16 cellular contexts compared by ENCODE assay signal in the genomic region with DNA sequence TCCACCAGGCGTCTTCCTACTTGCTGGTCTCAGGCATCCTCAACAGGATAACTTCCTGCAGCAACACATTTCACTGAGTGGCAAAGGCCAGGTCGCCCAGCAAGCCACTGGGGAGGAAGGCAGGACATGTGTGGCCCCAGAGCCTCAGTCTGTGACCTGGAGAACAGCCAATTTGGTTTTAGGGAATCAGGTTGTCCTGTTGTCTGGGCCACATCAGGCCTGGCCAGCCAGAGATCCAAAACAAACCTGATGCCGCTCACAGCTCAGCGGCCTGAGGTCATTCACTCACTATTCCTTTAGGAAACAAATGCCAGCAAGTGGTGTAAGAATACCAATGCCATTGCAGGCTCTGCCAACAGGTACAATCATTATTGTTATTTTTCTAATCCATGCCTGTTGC.
A peak's percentile ranks its signal among the peaks of the same experiment; 100 is the strongest.
DNase-seq lines count a peak whose midpoint lies in the region; ATAC-seq and TF ChIP-seq lines count a peak whose summit lies in the region.
"Had no signal": no experiment of that assay in that cellular context is flagged by ENCODE, and none has a peak within 500 bp of the region (broad histone marks: within the 10 kb centered on the region; RNA-seq: fewer than 3 reads in every experiment).

No MANE protein-coding gene starts in this region.

- no peaks in the 10 kb centered on the region; the same call in 1 of the 2 replicates for H4K20me1 ChIP-seq in IMR-90 (ENCODE audit: insufficient read depth, low read length)
- H4K20me1 ChIP-seq: BLaER1 treated with 17β-estradiol and CSF1 and Interleukin-3, amounts not matched to agents 10 nM and 100 nM had no signal

- no peak overlapping the region for H3K23ac ChIP-seq in IMR-90 (ENCODE audit: low read depth, low read length)

- H3K27me3 ChIP-seq in IMR-90 (ENCODE audit: control insufficient read depth, insufficient read depth, low read length) = peaks cover 3% of the 10 kb centered on the region; the same call in 1 of the 2 replicates
- H3K27me3 ChIP-seq in subcutaneous abdominal adipose tissue (ENCODE audit: control insufficient read depth in 5 of 5, insufficient read depth in 4 of 5, low read length in 5 of 5) = no peaks in the 10 kb centered on the region
- H3K27me3 ChIP-seq: BLaER1 treated with 17β-estradiol and CSF1 and Interleukin-3, amounts not matched to agents 10 nM and 100 nM; SJCRH30 had no signal

- no peak for ATAC-seq in IMR-90 (ENCODE audit: low read depth)
- ATAC-seq: Panc1 had no signal

- WGBS in IMR-90 (ENCODE audit: extremely low coverage in 2 of 2, insufficient read length in 1 of 2), 2 experiments = no CpG with 5 or more reads among the region's 4 CpGs

- in situ Hi-C loops in IMR-90 (cut with MboI; ENCODE audit: low sequenced_read_pairs) = no loop called here

- H3K9me3 ChIP-seq in IMR-90 (ENCODE audit: control insufficient read depth, insufficient read depth, low read length) = no peaks in the 10 kb centered on the region
- H3K9me3 ChIP-seq in subcutaneous abdominal adipose tissue (ENCODE audit: control insufficient read depth in 5 of 5, low read length in 5 of 5) = peaks cover 0 to 6% (median 0%) of the 10 kb centered on the region in 5 donors
- H3K9me3 ChIP-seq: SJCRH30 had no signal

- no peak overlapping the region for H3K4me2 ChIP-seq in IMR-90 (ENCODE audit: low read depth, low read length)

- BruUV-seq in IMR-90 (replicated peaks; lab: Mats Ljungman, UMichigan) = no TSS peak

- no peak overlapping the region for H3K14ac ChIP-seq in IMR-90 (replicated peaks; ENCODE audit: low read depth, low read length)

- H3K36me3 ChIP-seq in IMR-90 (ENCODE audit: control insufficient read depth, insufficient read depth, low read length) (no peaks in the 10 kb centered on the region), subcutaneous abdominal adipose tissue (ENCODE audit: control insufficient read depth in 5 of 5, insufficient read depth in 5 of 5, low read length in 5 of 5) (no peaks in the 10 kb centered on the region)
- H3K36me3 ChIP-seq: BLaER1 treated with 17β-estradiol and CSF1 and Interleukin-3, amounts not matched to agents 10 nM and 100 nM; HAP-1; SJCRH30 had no signal

- DNase-seq in IMR-90 (no peak), mesothelial cell of epicardium (ENCODE audit: low spot score in 2 of 2, unreplicated experiment in 2 of 2) (no peak), GOT3 (lab: John Stamatoyannopoulos, UW) (no peak), T1000 (lab: John Stamatoyannopoulos, UW) (no peak), SW480 (ENCODE audit: low spot score) (no peak)
- no peak for DNase-seq in central memory CD4-positive, alpha-beta T cell
- DNase-seq: DMS79, NCI-H1436, NCI-H1930, SJCRH30 had no signal

- no peak overlapping the region for H4K91ac ChIP-seq in IMR-90 (ENCODE audit: insufficient read depth, low read depth, low read length)

- no peak overlapping the region for H2BK120ac ChIP-seq in IMR-90 (ENCODE audit: low read depth, low read length)

- H3K27me3 Mint-ChIP-seq in dendritic cell treated with granulocyte-macrophage colony-stimulating factor and Interleukin-4, amounts not matched to agents 40 ng/mL and 50 ng/mL, for 4 days = no peaks in the 10 kb centered on the region
- H3K27me3 Mint-ChIP-seq in mesothelial cell of epicardium (ENCODE audit: low read depth) = no peaks in the 10 kb centered on the region

- no peak overlapping the region for H3K18ac ChIP-seq in IMR-90 (ENCODE audit: low read depth, low read length)

- intact Hi-C loops in IMR-90 (cut with micrococcal nuclease) = loop anchor here (5.0 kb wide), 2 partner anchors 107 to 398 kb away; no protein-coding TSS in a partner anchor
- intact Hi-C loops in dendritic cell treated with granulocyte-macrophage colony-stimulating factor and Interleukin-4, amounts not matched to agents 40 ng/mL and 50 ng/mL, for 4 days (cut with micrococcal nuclease) = no loop called here

- 0 out of 2 replicates have a peak overlapping the region, but pooled peaks have one; percentile 21 for H3K4ac ChIP-seq in IMR-90 (ENCODE audit: low read depth, low read length)

- TF ChIP-seq CTCF in IMR-90 (conservative IDR thresholded peaks at IDR 0.05; ENCODE audit: low read depth, low read length) (no peak), mesothelial cell of epicardium (IDR thresholded peaks at IDR 0.05; ENCODE audit: unreplicated experiment) (no peak)

- H2BK15ac ChIP-seq in IMR-90 (ENCODE audit: low read depth, low read length) = no peak overlapping the region

- H4K8ac ChIP-seq in IMR-90 (ENCODE audit: low read depth in 2 of 2, low read length in 2 of 2) = no peak overlapping the region

- no peak overlapping the region for H2BK20ac ChIP-seq in IMR-90 (ENCODE audit: low read depth, low read length)

- H2AK9ac ChIP-seq in IMR-90 (replicated peaks; ENCODE audit: low read depth, low read length, poor library complexity) = no peak overlapping the region

- no peaks in the 10 kb centered on the region for H3K9me3 Mint-ChIP-seq in dendritic cell treated with granulocyte-macrophage colony-stimulating factor and Interleukin-4, amounts not matched to agents 40 ng/mL and 50 ng/mL, for 4 days
- no peaks in the 10 kb centered on the region for H3K9me3 Mint-ChIP-seq in mesothelial cell of epicardium

- dilution Hi-C loops in IMR-90 (cut with HindIII; ENCODE audit: low sequenced_read_pairs, unreplicated experiment) = no loop called here

- no peaks in the 10 kb centered on the region for H3K79me1 ChIP-seq in IMR-90 (ENCODE audit: low read depth in 1 of 2, low read length in 2 of 2)

- TF ChIP-seq POLR2A in IMR-90 (IDR thresholded peaks at IDR 0.05; ENCODE audit: low read depth, low read length) = no peak

- H3K36me3 Mint-ChIP-seq in dendritic cell treated with granulocyte-macrophage colony-stimulating factor and Interleukin-4, amounts not matched to agents 40 ng/mL and 50 ng/mL, for 4 days (ENCODE audit: low read depth) = no peaks in the 10 kb centered on the region
- H3K36me3 Mint-ChIP-seq in mesothelial cell of epicardium = peaks cover 3% of the 10 kb centered on the region

- no peak overlapping the region for H2AK5ac ChIP-seq in IMR-90 (ENCODE audit: low read depth, low read length)

- TF ChIP-seq RAD21 in IMR-90 (IDR thresholded peaks at IDR 0.05; ENCODE audit: low read length) = no peak

- no peak overlapping the region for H2BK5ac ChIP-seq in IMR-90 (ENCODE audit: low read depth, low read length, poor library complexity, severe bottlenecking)

- peaks cover 6% of the 10 kb centered on the region; the same call in 1 of the 2 replicates for H3K9me1 ChIP-seq in IMR-90 (ENCODE audit: insufficient read depth, low read length)

- CTCF ChIA-PET in IMR-90 (lab: Yijun Ruan, JAX) = no interaction called here

- H3K27ac Mint-ChIP-seq in dendritic cell treated with granulocyte-macrophage colony-stimulating factor and Interleukin-4, amounts not matched to agents 40 ng/mL and 50 ng/mL, for 4 days = peak overlapping the region; percentile 5
- H3K27ac Mint-ChIP-seq in mesothelial cell of epicardium = peak overlapping the region; percentile 52

- H3K9ac ChIP-seq in IMR-90 (ENCODE audit: low read depth, low read length) (no peak overlapping the region), subcutaneous abdominal adipose tissue (ENCODE audit: low read length in 5 of 5) (no peak overlapping the region)
- H3K9ac ChIP-seq: BLaER1 treated with 17β-estradiol and CSF1 and Interleukin-3, amounts not matched to agents 10 nM and 100 nM had no signal

- no peak overlapping the region for H3K27ac ChIP-seq in IMR-90 (ENCODE audit: insufficient read depth, low read length)
- peak overlapping the region; percentile 27 for H3K27ac ChIP-seq in subcutaneous abdominal adipose tissue (ENCODE audit: low read depth, low read length)
- H3K27ac ChIP-seq: BLaER1 treated with 17β-estradiol and CSF1 and Interleukin-3, amounts not matched to agents 10 nM and 100 nM; HL-60; SJCRH30 had no signal

- H3K4me1 Mint-ChIP-seq in dendritic cell treated with granulocyte-macrophage colony-stimulating factor and Interleukin-4, amounts not matched to agents 40 ng/mL and 50 ng/mL, for 4 days (ENCODE audit: low read depth) = peaks cover 21% of the 10 kb centered on the region
- peaks cover 65% of the 10 kb centered on the region for H3K4me1 Mint-ChIP-seq in mesothelial cell of epicardium

- H3K4me3 Mint-ChIP-seq in dendritic cell treated with granulocyte-macrophage colony-stimulating factor and Interleukin-4, amounts not matched to agents 40 ng/mL and 50 ng/mL, for 4 days = no peak overlapping the region
- no peak overlapping the region for H3K4me3 Mint-ChIP-seq in mesothelial cell of epicardium

- POLR2A ChIA-PET in IMR-90 (lab: Charles Lee; ENCODE audit: unreplicated experiment) = no interaction called here

- H3K4me1 ChIP-seq in IMR-90 (ENCODE audit: control insufficient read depth, insufficient read depth, low read length) (peaks cover 14% of the 10 kb centered on the region), subcutaneous abdominal adipose tissue (ENCODE audit: control insufficient read depth in 5 of 5, insufficient read depth in 5 of 5, low read length in 5 of 5) (peaks cover 3 to 32% (median 23%) of the 10 kb centered on the region in 5 donors)

- H2AFZ ChIP-seq in IMR-90 (replicated peaks; ENCODE audit: low read length, poor library complexity) = no peak overlapping the region

- H3K56ac ChIP-seq in IMR-90 (ENCODE audit: extremely low read depth, insufficient read depth, low read length) = no peak overlapping the region

- H4K5ac ChIP-seq in IMR-90 (ENCODE audit: low read depth, low read length) = no peak overlapping the region

- H3K4me3 ChIP-seq in IMR-90 (ENCODE audit: insufficient read depth, low read depth, low read length) (no peak overlapping the region), subcutaneous abdominal adipose tissue (ENCODE audit: low read depth in 1 of 5, low read length in 5 of 5) (no peak overlapping the region)
- H3K4me3 ChIP-seq: BLaER1 treated with 17β-estradiol and CSF1 and Interleukin-3, amounts not matched to agents 10 nM and 100 nM; HAP-1; SJCRH30 had no signal

TF ChIP-seq in IMR-90, 13 proteins besides CTCF, POLR2A, EP300 and RAD21:
- TF ChIP-seq MXI1 (IDR thresholded peaks at IDR 0.05; ENCODE audit: borderline replicate concordance, low read depth, low read length) (no peak), NFE2L2 (IDR thresholded peaks at IDR 0.05; ENCODE audit: low read depth, low read length) (no peak), CHD1 (IDR thresholded peaks at IDR 0.05; ENCODE audit: low read depth, low read length) (no peak), RFX5 (IDR thresholded peaks at IDR 0.05; ENCODE audit: low read depth, low read length) (no peak)
- TF ChIP-seq, protein P1, sequence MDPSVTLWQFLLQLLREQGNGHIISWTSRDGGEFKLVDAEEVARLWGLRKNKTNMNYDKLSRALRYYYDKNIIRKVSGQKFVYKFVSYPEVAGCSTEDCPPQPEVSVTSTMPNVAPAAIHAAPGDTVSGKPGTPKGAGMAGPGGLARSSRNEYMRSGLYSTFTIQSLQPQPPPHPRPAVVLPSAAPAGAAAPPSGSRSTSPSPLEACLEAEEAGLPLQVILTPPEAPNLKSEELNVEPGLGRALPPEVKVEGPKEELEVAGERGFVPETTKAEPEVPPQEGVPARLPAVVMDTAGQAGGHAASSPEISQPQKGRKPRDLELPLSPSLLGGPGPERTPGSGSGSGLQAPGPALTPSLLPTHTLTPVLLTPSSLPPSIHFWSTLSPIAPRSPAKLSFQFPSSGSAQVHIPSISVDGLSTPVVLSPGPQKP (IDR thresholded peaks at IDR 0.05; ENCODE audit: borderline replicate concordance, low read depth, low read length) = no peak
TF ChIP-seq in IMR-90: peak in this region for 0.
